12 cellular contexts compared by ENCODE assay signal in the genomic region with DNA sequence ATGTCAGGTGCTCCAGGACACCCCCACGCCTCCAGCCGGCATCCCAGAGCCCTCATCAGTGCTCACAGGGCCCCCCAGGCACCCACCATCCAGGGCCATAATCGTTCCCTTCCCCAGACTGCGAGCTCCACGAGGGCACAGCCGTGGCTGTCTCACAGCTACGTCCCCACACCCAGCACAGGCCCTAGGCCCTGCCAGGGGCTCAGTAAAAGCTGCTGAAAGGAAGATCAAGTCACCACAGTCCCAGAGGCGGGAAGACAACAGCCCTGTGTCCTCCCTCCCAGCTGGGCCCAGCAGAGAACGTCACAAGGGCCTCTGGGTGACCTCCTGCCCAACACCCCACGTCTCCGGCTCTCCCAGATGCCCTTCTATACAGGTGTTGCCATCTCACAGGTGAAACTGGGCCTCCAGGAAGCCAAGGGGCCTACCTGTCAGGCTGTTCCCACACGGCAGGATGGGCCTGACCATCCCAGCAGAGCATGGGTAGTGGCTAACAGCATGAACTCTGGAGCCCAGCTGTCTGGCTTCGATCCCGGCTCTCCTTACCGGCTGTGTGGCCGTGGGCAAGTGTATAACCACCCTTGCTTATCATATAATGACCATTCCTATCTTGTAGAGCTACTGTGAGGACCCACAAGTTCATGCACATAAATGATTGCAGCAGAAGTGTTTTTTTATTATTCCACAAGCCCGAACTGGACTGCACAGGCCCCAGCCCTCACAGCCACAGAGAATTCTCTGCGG. TPM values are rescaled to one million over a fixed set of nuclear protein-coding genes. Genes with fewer than 3 reads are reported as not detected.
DNase-seq lines count a peak whose midpoint lies in the region; ATAC-seq and TF ChIP-seq lines count a peak whose summit lies in the region.
"Had no signal": no experiment of that assay in that cellular context is flagged by ENCODE, and none has a peak within 500 bp of the region (broad histone marks: within the 10 kb centered on the region; RNA-seq: fewer than 3 reads in every experiment).

No MANE protein-coding gene starts in this region.

- intact Hi-C loops in body of pancreas (cut with DNase I): no loop called here

- H3K4me1 ChIP-seq in body of pancreas: peaks cover 55% of the 10 kb centered on the region

- H3K27ac ChIP-seq in body of pancreas: peak overlapping the region; percentile 7 to 93 (median 88)

- no peak overlapping the region for H3K4me3 ChIP-seq in body of pancreas
- H3K4me3 ChIP-seq: hepatocyte had no signal

- no peaks in the 10 kb centered on the region for H3K9me3 ChIP-seq in body of pancreas

- DNase-seq in OCI-M1 (lab: John Stamatoyannopoulos, UW) (peak; percentile 12), body of pancreas (peak in 3 of 4 donors; percentile 45 to 63 (median 54)), medulla oblongata (ENCODE audit: extremely low spot score) (peak; percentile 84), GOT3 (lab: John Stamatoyannopoulos, UW) (no peak), hepatic stellate cell (ENCODE audit: low spot score) (no peak)
- DNase-seq: activated naive CD4-positive, alpha-beta T cell; GF-D8; NCI-H1105; NCI-H526 treated with DMSO at 0.1 percent for 48 hours had no signal

- no peak for TF ChIP-seq CTCF in body of pancreas (IDR thresholded peaks at IDR 0.05)

- peaks cover 0 to 3% of the 10 kb centered on the region in 2 donors for H3K36me3 ChIP-seq in body of pancreas (replicated peaks in 1 of 2; ENCODE audit: insufficient read depth in 1 of 2, low read depth in 2 of 2)

- no peaks in the 10 kb centered on the region for H3K27me3 Mint-ChIP-seq in stimulated activated memory B cell treated with anti-CD40 and anti-IgM and Interleukin-4, amounts not matched to agents 10 μg/mL and 1 μg/mL and 100 μg/mL, for 72 hours

- no peaks in the 10 kb centered on the region for H3K36me3 Mint-ChIP-seq in stimulated activated memory B cell treated with anti-CD40 and anti-IgM and Interleukin-4, amounts not matched to agents 10 μg/mL and 1 μg/mL and 100 μg/mL, for 72 hours

- no peak for ATAC-seq in body of pancreas
- ATAC-seq in stimulated activated memory B cell treated with anti-CD40 and anti-IgM and Interleukin-4, amounts not matched to agents 10 μg/mL and 1 μg/mL and 100 μg/mL, for 72 hours: no peak
- no peak for ATAC-seq in GM18870 (IDR thresholded peaks at IDR 0.05; ENCODE audit: unreplicated experiment)

- H3K9me3 Mint-ChIP-seq in stimulated activated memory B cell treated with anti-CD40 and anti-IgM and Interleukin-4, amounts not matched to agents 10 μg/mL and 1 μg/mL and 100 μg/mL, for 72 hours: no peaks in the 10 kb centered on the region

- H3K4me3 Mint-ChIP-seq in stimulated activated memory B cell treated with anti-CD40 and anti-IgM and Interleukin-4, amounts not matched to agents 10 μg/mL and 1 μg/mL and 100 μg/mL, for 72 hours: no peak overlapping the region

- H3K27ac Mint-ChIP-seq in stimulated activated memory B cell treated with anti-CD40 and anti-IgM and Interleukin-4, amounts not matched to agents 10 μg/mL and 1 μg/mL and 100 μg/mL, for 72 hours: peak overlapping the region; percentile 7

- no peak for TF ChIP-seq POLR2A in body of pancreas (IDR thresholded peaks at IDR 0.05)

- WGBS in body of pancreas, 2 donors: 66 to 84% methylated on average over 7 to 16 of the region's 18 CpGs

- peaks cover 12% of the 10 kb centered on the region for H3K4me1 Mint-ChIP-seq in stimulated activated memory B cell treated with anti-CD40 and anti-IgM and Interleukin-4, amounts not matched to agents 10 μg/mL and 1 μg/mL and 100 μg/mL, for 72 hours

- no peaks in the 10 kb centered on the region for H3K27me3 ChIP-seq in body of pancreas
- H3K27me3 ChIP-seq: hepatocyte had no signal

RNA-seq across cellular contexts. Expression of gene ARL2BP, which starts 18.0 kb away (rescaled TPM):
- total RNA-seq in body of pancreas: 10 to 100 TPM; 15.8 to 21.5 TPM

RNA-seq across cellular contexts. Expression of gene PLLP, which starts 21.5 kb away (rescaled TPM):
- total RNA-seq in body of pancreas: 10 to 100 TPM; 32.9 to 43.2 TPM

Comparison
In these comparisons a context has a peak if more than half of its experiments do, and no peak if none do; other contexts are left out.
1. DNase-seq: peak in OCI-M1 (single experiment), body of pancreas (3 of 4) and medulla oblongata (single experiment); none in GOT3 (single experiment) and hepatic stellate cell (single experiment).